In the genomic region with DNA sequence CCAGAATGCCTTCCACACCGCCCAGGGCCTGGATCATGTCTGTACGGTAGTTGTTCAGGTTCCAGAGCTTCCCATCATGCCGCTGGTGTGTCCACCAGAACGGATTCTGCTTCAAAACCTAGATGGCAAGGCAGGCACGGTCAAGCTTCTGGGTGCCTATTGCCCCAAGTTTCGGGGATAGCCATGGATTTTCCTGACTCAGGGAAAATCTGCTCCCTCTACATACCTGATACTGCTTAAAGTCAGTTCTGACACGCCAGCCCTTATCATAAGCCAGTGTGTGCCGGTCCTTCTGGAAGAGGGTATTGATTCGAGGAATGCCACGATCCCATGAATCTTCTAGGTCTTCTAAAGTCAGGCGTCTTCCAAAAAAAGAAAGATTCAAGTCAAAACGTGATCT, we compare ENCODE assay signal across 2 cellular contexts.
TF ChIP-seq lines count a peak whose summit lies in the region.

No MANE protein-coding gene starts in this region.

TF ChIP-seq in IMR-90, 13 proteins besides CTCF, POLR2A, EP300 and RAD21:
- TF ChIP-seq RCOR1 (IDR thresholded peaks at IDR 0.05; ENCODE audit: insufficient replicate concordance, low read length) (no peak), FOS (IDR thresholded peaks at IDR 0.05; ENCODE audit: low read depth, low read length) (no peak), CEBPB (IDR thresholded peaks at IDR 0.05; ENCODE audit: low read depth, low read length) (no peak)

TF ChIP-seq in K562, 482 proteins besides CTCF, POLR2A, EP300 and RAD21:
- TF ChIP-seq, protein P1, sequence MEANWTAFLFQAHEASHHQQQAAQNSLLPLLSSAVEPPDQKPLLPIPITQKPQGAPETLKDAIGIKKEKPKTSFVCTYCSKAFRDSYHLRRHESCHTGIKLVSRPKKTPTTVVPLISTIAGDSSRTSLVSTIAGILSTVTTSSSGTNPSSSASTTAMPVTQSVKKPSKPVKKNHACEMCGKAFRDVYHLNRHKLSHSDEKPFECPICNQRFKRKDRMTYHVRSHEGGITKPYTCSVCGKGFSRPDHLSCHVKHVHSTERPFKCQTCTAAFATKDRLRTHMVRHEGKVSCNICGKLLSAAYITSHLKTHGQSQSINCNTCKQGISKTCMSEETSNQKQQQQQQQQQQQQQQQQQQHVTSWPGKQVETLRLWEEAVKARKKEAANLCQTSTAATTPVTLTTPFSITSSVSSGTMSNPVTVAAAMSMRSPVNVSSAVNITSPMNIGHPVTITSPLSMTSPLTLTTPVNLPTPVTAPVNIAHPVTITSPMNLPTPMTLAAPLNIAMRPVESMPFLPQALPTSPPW (CRISPR knock-in tag; IDR thresholded peaks at IDR 0.05): no peak
- TF ChIP-seq CBX5 (IDR thresholded peaks at IDR 0.05; ENCODE audit: borderline replicate concordance, low read depth) (no peak), ZNF23 (CRISPR knock-in tag; IDR thresholded peaks at IDR 0.05) (no peak), MTF1 (CRISPR knock-in tag; IDR thresholded peaks at IDR 0.05; ENCODE audit: borderline replicate concordance) (no peak), ZNF76 (CRISPR knock-in tag; IDR thresholded peaks at IDR 0.05; ENCODE audit: borderline replicate concordance) (no peak), ADNP (tag; IDR thresholded peaks at IDR 0.05) (no peak), CREBBP (IDR thresholded peaks at IDR 0.05; ENCODE audit: low read depth, low read length) (no peak), SMARCA4 (IDR thresholded peaks at IDR 0.05) (no peak), DNMT1 (IDR thresholded peaks at IDR 0.05) (no peak), XRCC4 (IDR thresholded peaks at IDR 0.05; ENCODE audit: extremely low read depth, insufficient read depth, insufficient read length) (no peak), ZNF143 (CRISPR knock-in tag; IDR thresholded peaks at IDR 0.05) (no peak), MGA (IDR thresholded peaks at IDR 0.05) (no peak), ETS2 (tag; IDR thresholded peaks at IDR 0.05; ENCODE audit: borderline replicate concordance, poor library complexity, severe bottlenecking) (no peak), KAT2B (IDR thresholded peaks at IDR 0.05; ENCODE audit: low read depth, low read length) (no peak), STAT6 (CRISPR knock-in tag; IDR thresholded peaks at IDR 0.05) (no peak)
- TF ChIP-seq, protein P2, sequence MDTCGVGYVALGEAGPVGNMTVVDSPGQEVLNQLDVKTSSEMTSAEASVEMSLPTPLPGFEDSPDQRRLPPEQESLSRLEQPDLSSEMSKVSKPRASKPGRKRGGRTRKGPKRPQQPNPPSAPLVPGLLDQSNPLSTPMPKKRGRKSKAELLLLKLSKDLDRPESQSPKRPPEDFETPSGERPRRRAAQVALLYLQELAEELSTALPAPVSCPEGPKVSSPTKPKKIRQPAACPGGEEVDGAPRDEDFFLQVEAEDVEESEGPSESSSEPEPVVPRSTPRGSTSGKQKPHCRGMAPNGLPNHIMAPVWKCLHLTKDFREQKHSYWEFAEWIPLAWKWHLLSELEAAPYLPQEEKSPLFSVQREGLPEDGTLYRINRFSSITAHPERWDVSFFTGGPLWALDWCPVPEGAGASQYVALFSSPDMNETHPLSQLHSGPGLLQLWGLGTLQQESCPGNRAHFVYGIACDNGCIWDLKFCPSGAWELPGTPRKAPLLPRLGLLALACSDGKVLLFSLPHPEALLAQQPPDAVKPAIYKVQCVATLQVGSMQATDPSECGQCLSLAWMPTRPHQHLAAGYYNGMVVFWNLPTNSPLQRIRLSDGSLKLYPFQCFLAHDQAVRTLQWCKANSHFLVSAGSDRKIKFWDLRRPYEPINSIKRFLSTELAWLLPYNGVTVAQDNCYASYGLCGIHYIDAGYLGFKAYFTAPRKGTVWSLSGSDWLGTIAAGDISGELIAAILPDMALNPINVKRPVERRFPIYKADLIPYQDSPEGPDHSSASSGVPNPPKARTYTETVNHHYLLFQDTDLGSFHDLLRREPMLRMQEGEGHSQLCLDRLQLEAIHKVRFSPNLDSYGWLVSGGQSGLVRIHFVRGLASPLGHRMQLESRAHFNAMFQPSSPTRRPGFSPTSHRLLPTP (IDR thresholded peaks at IDR 0.05; ENCODE audit: borderline replicate concordance, extremely low read depth, insufficient read length): no peak
- TF ChIP-seq, protein P3, sequence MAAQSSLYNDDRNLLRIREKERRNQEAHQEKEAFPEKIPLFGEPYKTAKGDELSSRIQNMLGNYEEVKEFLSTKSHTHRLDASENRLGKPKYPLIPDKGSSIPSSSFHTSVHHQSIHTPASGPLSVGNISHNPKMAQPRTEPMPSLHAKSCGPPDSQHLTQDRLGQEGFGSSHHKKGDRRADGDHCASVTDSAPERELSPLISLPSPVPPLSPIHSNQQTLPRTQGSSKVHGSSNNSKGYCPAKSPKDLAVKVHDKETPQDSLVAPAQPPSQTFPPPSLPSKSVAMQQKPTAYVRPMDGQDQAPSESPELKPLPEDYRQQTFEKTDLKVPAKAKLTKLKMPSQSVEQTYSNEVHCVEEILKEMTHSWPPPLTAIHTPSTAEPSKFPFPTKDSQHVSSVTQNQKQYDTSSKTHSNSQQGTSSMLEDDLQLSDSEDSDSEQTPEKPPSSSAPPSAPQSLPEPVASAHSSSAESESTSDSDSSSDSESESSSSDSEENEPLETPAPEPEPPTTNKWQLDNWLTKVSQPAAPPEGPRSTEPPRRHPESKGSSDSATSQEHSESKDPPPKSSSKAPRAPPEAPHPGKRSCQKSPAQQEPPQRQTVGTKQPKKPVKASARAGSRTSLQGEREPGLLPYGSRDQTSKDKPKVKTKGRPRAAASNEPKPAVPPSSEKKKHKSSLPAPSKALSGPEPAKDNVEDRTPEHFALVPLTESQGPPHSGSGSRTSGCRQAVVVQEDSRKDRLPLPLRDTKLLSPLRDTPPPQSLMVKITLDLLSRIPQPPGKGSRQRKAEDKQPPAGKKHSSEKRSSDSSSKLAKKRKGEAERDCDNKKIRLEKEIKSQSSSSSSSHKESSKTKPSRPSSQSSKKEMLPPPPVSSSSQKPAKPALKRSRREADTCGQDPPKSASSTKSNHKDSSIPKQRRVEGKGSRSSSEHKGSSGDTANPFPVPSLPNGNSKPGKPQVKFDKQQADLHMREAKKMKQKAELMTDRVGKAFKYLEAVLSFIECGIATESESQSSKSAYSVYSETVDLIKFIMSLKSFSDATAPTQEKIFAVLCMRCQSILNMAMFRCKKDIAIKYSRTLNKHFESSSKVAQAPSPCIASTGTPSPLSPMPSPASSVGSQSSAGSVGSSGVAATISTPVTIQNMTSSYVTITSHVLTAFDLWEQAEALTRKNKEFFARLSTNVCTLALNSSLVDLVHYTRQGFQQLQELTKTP (IDR thresholded peaks at IDR 0.05; ENCODE audit: low read depth in 1 of 2, partially characterized antibody in 2 of 2): no peak
